Comparison of ENCODE assay signal across 8 cellular contexts in the genomic region with DNA sequence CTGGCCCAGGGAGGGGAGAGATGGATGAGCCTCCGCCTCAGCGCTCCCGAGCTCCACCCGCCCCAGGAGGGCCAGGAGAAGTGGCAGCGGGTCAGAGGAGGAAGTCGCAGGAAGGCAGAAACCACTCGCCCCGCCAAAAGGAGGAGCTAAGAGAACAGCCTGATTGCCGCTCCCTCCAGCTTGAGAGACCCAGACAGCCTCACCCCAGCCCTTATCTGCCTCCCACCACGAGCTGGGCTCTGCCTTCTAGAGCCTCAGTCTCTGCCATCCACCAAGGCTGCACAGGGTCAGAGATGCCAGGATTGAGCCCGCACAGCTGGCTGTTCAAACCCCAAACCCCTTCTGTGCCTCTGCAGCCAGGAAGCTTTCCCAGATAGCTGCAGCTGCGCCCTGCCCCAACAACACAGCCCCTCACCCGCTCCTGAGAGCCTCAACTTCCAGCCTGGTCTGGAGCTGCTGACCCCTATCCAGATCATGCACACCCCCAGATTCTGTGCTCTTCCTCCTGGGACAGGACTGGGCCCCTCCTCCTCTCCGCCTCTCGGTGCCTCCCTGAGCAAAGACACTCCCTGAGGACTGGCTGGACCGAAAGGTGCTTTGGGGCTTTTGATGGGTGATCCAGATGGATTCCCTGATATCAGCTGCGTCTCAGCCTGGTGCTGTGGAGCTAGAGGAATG. TPM values are rescaled to one million over a fixed set of nuclear protein-coding genes. Genes with fewer than 3 reads are reported as not detected.
DNase-seq lines count a peak whose midpoint lies in the region; ATAC-seq and TF ChIP-seq lines count a peak whose summit lies in the region.

No MANE protein-coding gene starts in this region.

- no peaks in the 10 kb centered on the region for H3K9me3 Mint-ChIP-seq in endothelial cell (ENCODE audit: unreplicated experiment)

- H3K4me1 Mint-ChIP-seq in endothelial cell (ENCODE audit: unreplicated experiment): peaks cover 29% of the 10 kb centered on the region

- no peaks in the 10 kb centered on the region for H3K36me3 Mint-ChIP-seq in endothelial cell (ENCODE audit: low read depth, unreplicated experiment)

- no peak overlapping the region for H3K27ac Mint-ChIP-seq in endothelial cell (ENCODE audit: unreplicated experiment)

- DNase-seq in Caki2 (ENCODE audit: low read depth): peak; percentile 53
- peak; percentile 61 for DNase-seq in NCI-H748 treated with DMSO at 0.1 percent for 48 hours (lab: John Stamatoyannopoulos, UW)
- DNase-seq in activated CD4-positive, alpha-beta T cell treated with anti-CD3 and anti-CD28 coated beads, Interleukin-2, amount 50 U/mL, for 48 hours: peak; percentile 76 to 83
- DNase-seq in endothelial cell (ENCODE audit: low spot score): peak; percentile 64
- DNase-seq in stimulated activated naive CD4-positive, alpha-beta T cell (lab: John Stamatoyannopoulos, UW): peak in 5 of 6 experiments; percentile 51 to 78 (median 69)
- no peak for DNase-seq in H4 (ENCODE audit: low spot score)

- peak overlapping the region; percentile 72 for H3K27ac ChIP-seq in muscle layer of duodenum (ENCODE audit: low read length)

- H3K4me3 ChIP-seq in muscle layer of duodenum (ENCODE audit: low read depth in 1 of 2, low read length in 2 of 2): peak overlapping the region; percentile 57 to 75

- in situ Hi-C loops in Caki2 (cut with HindIII; ENCODE audit: low pct_unique_long_range_greater_than_20kb, low sequenced_read_pairs): no loop called here

- H3K36me3 ChIP-seq in muscle layer of duodenum (ENCODE audit: control insufficient read depth in 1 of 2, insufficient read depth in 2 of 2, low read length in 2 of 2): no peaks in the 10 kb centered on the region

- H3K27me3 Mint-ChIP-seq in endothelial cell (ENCODE audit: unreplicated experiment): peaks cover 19% of the 10 kb centered on the region

- no peak for TF ChIP-seq CTCF in endothelial cell (IDR thresholded peaks at IDR 0.05; ENCODE audit: unreplicated experiment)

- no peaks in the 10 kb centered on the region for H3K9me3 ChIP-seq in muscle layer of duodenum (ENCODE audit: control insufficient read depth in 1 of 2, low read length in 2 of 2)

- H3K4me3 Mint-ChIP-seq in endothelial cell (ENCODE audit: unreplicated experiment): peak overlapping the region; percentile 71

- no peaks in the 10 kb centered on the region for H3K27me3 ChIP-seq in muscle layer of duodenum (ENCODE audit: low read depth, low read length)

- ATAC-seq in HG02678 (IDR thresholded peaks at IDR 0.05; ENCODE audit: unreplicated experiment): peak; percentile 35

- peaks cover 0 to 45% of the 10 kb centered on the region in 2 donors for H3K4me1 ChIP-seq in muscle layer of duodenum (ENCODE audit: control insufficient read depth in 1 of 2, insufficient read depth in 2 of 2, low read length in 2 of 2)

RNA-seq across cellular contexts. Expression of a gene that starts 1.0 kb away (rescaled TPM):
- total RNA-seq in Caki2 (2014; rRNA removed; shearing (Covaris generic); ENCODE audit: low replicate concordance): 5.0 and 7.7 TPM in 2 replicates
- total RNA-seq in endothelial cell (ENCODE audit: unreplicated experiment): 116 TPM
- 0.04 TPM in 1 of 2 replicates, not detected in the other for total RNA-seq in H4 (2014; rRNA removed; shearing (Covaris generic))

RNA-seq across cellular contexts. Expression of a gene that starts 49.0 kb away (rescaled TPM):
- total RNA-seq in Caki2 (2014; rRNA removed; shearing (Covaris generic); ENCODE audit: low replicate concordance): not detected in 2 replicates
- total RNA-seq in endothelial cell (ENCODE audit: unreplicated experiment): not detected
- not detected in 2 replicates for total RNA-seq in H4 (2014; rRNA removed; shearing (Covaris generic))

Comparison
In these comparisons a context has a peak if more than half of its experiments do, and no peak if none do; other contexts are left out.
1. RNA of a gene that starts 1.0 kb away (total RNA-seq): 116 TPM in endothelial cell (single experiment); 5.0 to 7.7 TPM in Caki2 and 0.04 TPM in H4; every median in the first group is over 10 times any median in the second.